In the genomic region with DNA sequence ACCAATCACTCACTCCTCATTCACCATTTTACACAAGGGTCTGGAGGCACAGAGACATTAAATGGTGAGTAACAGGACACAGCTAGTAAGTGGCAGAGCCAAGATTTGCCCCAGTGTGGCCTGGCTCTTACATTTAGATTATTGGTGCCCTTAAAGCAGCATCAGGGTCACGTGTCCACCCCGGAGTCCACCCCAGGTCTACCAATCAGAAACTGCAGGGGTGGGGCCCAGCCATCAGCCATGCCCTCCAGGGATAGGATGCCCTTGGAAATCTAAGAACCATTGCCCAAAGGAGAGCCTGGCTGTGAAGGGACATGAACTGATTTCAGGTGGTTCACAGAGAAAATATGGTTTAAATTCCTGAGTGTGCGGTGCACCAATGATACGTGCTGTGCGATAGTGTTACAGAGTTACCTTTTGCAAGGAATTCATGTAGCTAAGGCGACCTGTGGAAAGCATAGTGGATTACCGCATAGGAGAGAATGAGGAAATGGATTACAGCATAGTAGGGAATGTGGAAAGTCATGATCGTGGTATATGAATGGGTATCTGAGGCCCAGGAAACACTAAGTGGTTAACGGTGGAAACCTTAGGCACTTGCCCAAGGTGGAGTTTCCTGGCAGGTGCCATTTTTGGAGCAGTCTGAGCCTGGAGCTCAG, we compare ENCODE assay signal across 18 cellular contexts. TPM values are rescaled to one million over a fixed set of nuclear protein-coding genes. Genes with fewer than 3 reads are reported as not detected.
"Had no signal": no experiment of that assay in that cellular context is flagged by ENCODE, and none has a peak within 500 bp of the region (broad histone marks: within the 10 kb centered on the region; RNA-seq: fewer than 3 reads in every experiment).

No MANE protein-coding gene starts in this region.

- H3K9me3 ChIP-seq: heart right ventricle, neutrophil, prostate gland, tibial nerve had no signal

- FAIRE-seq: endometrium had no signal

- H3K27ac ChIP-seq: foreskin keratinocyte, neutrophil, prostate gland had no signal

- H3K27me3 ChIP-seq: tibial nerve had no signal

- ATAC-seq: activated T-cell treated with anti-CD3 and anti-CD28 coated beads, Interleukin-2, amount 50 U/mL, for 72 hours; foreskin keratinocyte; heart right ventricle; left ventricle myocardium superior; sciatic nerve had no signal

- H3K4me3 ChIP-seq: heart right ventricle, prostate gland, tibial nerve had no signal

- DNase-seq: activated CD4-positive, alpha-beta T cell treated with anti-CD3 and anti-CD28 coated beads, Interleukin-2, amount 50 U/mL, for 48 hours; activated CD4-positive, CD25-positive, alpha-beta regulatory T cell treated with anti-CD3 and anti-CD28 coated beads, Interleukin-2, amount 50 U/mL, for 72 hours; activated gamma-delta T cell treated with Interleukin-2 at 50 U/mL for 16 hours; activated naive CD8-positive, alpha-beta T cell treated with anti-CD3 and anti-CD28 coated beads, Interleukin-2, amount 10 ng/mL, durations not matched to agents 7 days and 5 days; activated T-cell treated with anti-CD3 and anti-CD28 coated beads, Interleukin-2, amount 50 U/mL, for 72 hours; anterior cingulate cortex; heart right ventricle; islet precursor cell; left ventricle myocardium superior; midbrain; naive B cell; stimulated activated CD4-positive, alpha-beta T cell treated with anti-CD3 and anti-CD28 coated beads, Interleukin-4, amount 100 ng/mL, for 24 hours had no signal

- H3K36me3 ChIP-seq: neutrophil, prostate gland had no signal

- H3K4me1 ChIP-seq: prostate gland had no signal

RNA-seq across cellular contexts. Expression of a gene that starts 17.8 kb away (rescaled TPM):
- total RNA-seq: activated T-cell treated with anti-CD3 and anti-CD28 coated beads, Interleukin-2, amount 50 U/mL, for 72 hours had no signal
